ENCODE assay signal across 17 cellular contexts in genomic region chr6:36978687-36979086, GRCh38. TPM values are rescaled to one million over a fixed set of nuclear protein-coding genes. Genes with fewer than 3 reads are reported as not detected.
A peak's percentile ranks its signal among the peaks of the same experiment; 100 is the strongest.
DNase-seq lines count a peak whose midpoint lies in the region; ATAC-seq, FAIRE-seq and TF ChIP-seq lines count a peak whose summit lies in the region.
"Had no signal": no experiment of that assay in that cellular context is flagged by ENCODE, and none has a peak within 500 bp of the region (broad histone marks: within the 10 kb centered on the region; RNA-seq: fewer than 3 reads in every experiment).

No MANE protein-coding gene starts in this region.

- no peak overlapping the region for H3K4me2 ChIP-seq in astrocyte (ENCODE audit: low read length)

- peaks cover 69% of the 10 kb centered on the region for H3K79me2 ChIP-seq in astrocyte (ENCODE audit: insufficient read depth, low read length)

- H3K4me1 ChIP-seq in right cardiac atrium (ENCODE audit: control insufficient read depth, insufficient read depth, low read length) = peaks cover 18% of the 10 kb centered on the region
- H3K4me1 ChIP-seq in astrocyte (ENCODE audit: insufficient read depth, low read length) = peaks cover 7% of the 10 kb centered on the region
- H3K4me1 ChIP-seq in naive thymus-derived CD4-positive, alpha-beta T cell (ENCODE audit: control insufficient read depth in 2 of 2, insufficient read depth in 2 of 2, low read length in 2 of 2) = peaks cover 7 to 13% of the 10 kb centered on the region in 2 donors
- H3K4me1 ChIP-seq: colonic mucosa had no signal

- no peaks in the 10 kb centered on the region for H3K9me3 ChIP-seq in right cardiac atrium (ENCODE audit: control insufficient read depth, low read length)
- no peaks in the 10 kb centered on the region for H3K9me3 ChIP-seq in astrocyte (ENCODE audit: insufficient read depth, low read depth, low read length)
- H3K9me3 ChIP-seq in naive thymus-derived CD4-positive, alpha-beta T cell (ENCODE audit: control insufficient read depth in 2 of 3, low read length in 3 of 3) = no peaks in the 10 kb centered on the region
- H3K9me3 ChIP-seq: colonic mucosa had no signal

- 62% methylated on average over 2 of the region's 2 CpGs for WGBS in right cardiac atrium

- H3K4me3 ChIP-seq in right cardiac atrium (ENCODE audit: low read length) (no peak overlapping the region), astrocyte (ENCODE audit: insufficient read depth, low read depth, low read length) (no peak overlapping the region)
- no peak overlapping the region for H3K4me3 ChIP-seq in naive thymus-derived CD4-positive, alpha-beta T cell (ENCODE audit: low read length)
- H3K4me3 ChIP-seq: colonic mucosa had no signal

- H3K27me3 ChIP-seq in right cardiac atrium (ENCODE audit: control insufficient read depth, insufficient read depth) (no peaks in the 10 kb centered on the region), astrocyte (ENCODE audit: insufficient read depth, low read length) (no peaks in the 10 kb centered on the region)
- H3K27me3 ChIP-seq in naive thymus-derived CD4-positive, alpha-beta T cell (ENCODE audit: control insufficient read depth in 2 of 2, insufficient read depth in 2 of 2, low read length in 2 of 2) = no peaks in the 10 kb centered on the region
- H3K27me3 ChIP-seq: colonic mucosa had no signal

- H3K27me3 Mint-ChIP-seq in astrocyte (ENCODE audit: low read depth, unreplicated experiment) (no peaks in the 10 kb centered on the region), Calu3 (ENCODE audit: unreplicated experiment) (no peaks in the 10 kb centered on the region)
- no peaks in the 10 kb centered on the region for H3K27me3 Mint-ChIP-seq in naive thymus-derived CD4-positive, alpha-beta T cell
- H3K27me3 Mint-ChIP-seq: activated CD4-positive, alpha-beta T cell treated with anti-CD3 and anti-CD28 coated beads, Interleukin-2, amount 10 ng/mL, durations not matched to agents 24 days and 14 days; CD8-positive, alpha-beta memory T cell; T-cell had no signal

- intact Hi-C loops in right cardiac atrium (cut with DNase I) (loop anchor here in 2 of 4 donors (5.0 to 10.0 kb wide), 2 partner anchors 74 to 91 kb away; partner anchors contain the start of gene C6orf89 (in 1 of the 2)), left ventricle myocardium superior (cut with micrococcal nuclease) (loop anchor here (10.0 kb wide), 1 partner anchor 84 kb away; no protein-coding TSS in a partner anchor), Calu3 (cut with micrococcal nuclease; ENCODE audit: unreplicated experiment) (no loop called here)
- intact Hi-C loops in naive thymus-derived CD4-positive, alpha-beta T cell (cut with micrococcal nuclease) = loop anchor here (1.0 kb wide), 5 partner anchors 40 to 212 kb away; partner anchors contain the start of gene C6orf89 (in 2 of the 2)

- POLR2A ChIA-PET in naive thymus-derived CD4-positive, alpha-beta T cell (lab: Charles Lee) = interaction anchor here (0.9 to 1.1 kb wide), 2 partner anchors 94 to 103 kb away, joined by 4 to 5 read pairs; partner anchors contain the start of gene C6orf89

- no peak for TF ChIP-seq CTCF in astrocyte (IDR thresholded peaks at IDR 0.05; ENCODE audit: insufficient read depth, low read depth, low read length)
- TF ChIP-seq CTCF in Calu3 (IDR thresholded peaks at IDR 0.05; ENCODE audit: unreplicated experiment) = no peak

- no peaks in the 10 kb centered on the region for H3K9me3 Mint-ChIP-seq in astrocyte (ENCODE audit: unreplicated experiment)
- H3K9me3 Mint-ChIP-seq in naive thymus-derived CD4-positive, alpha-beta T cell = no peaks in the 10 kb centered on the region
- no peaks in the 10 kb centered on the region for H3K9me3 Mint-ChIP-seq in Calu3 (ENCODE audit: low read depth, unreplicated experiment)
- H3K9me3 Mint-ChIP-seq: activated CD4-positive, alpha-beta T cell treated with anti-CD3 and anti-CD28 coated beads, Interleukin-2, amount 10 ng/mL, durations not matched to agents 24 days and 14 days; CD8-positive, alpha-beta memory T cell; T-cell had no signal

- DNase-seq in right cardiac atrium (no peak), left ventricle myocardium superior (no peak), astrocyte (ENCODE audit: low read depth) (no peak), NCI-H1105 treated with DMSO at 0.1 percent for 48 hours (lab: John Stamatoyannopoulos, UW) (no peak), Calu3 (no peak), kidney glomerular epithelial cell (lab: John Stamatoyannopoulos, UW) (no peak)
- DNase-seq in naive thymus-derived CD4-positive, alpha-beta T cell = no peak
- DNase-seq: GOT3; MM.1S; SHP77 treated with DMSO at 0.1 percent for 48 hours; stimulated activated CD4-positive, alpha-beta T cell treated with anti-CD3 and anti-CD28 coated beads, Interleukin-12 subunit alpha, Interleukin-12 subunit beta, amount 100 ng/mL, for 4 hours had no signal

- CTCF ChIA-PET in naive thymus-derived CD4-positive, alpha-beta T cell (lab: Charles Lee) = interaction anchor here (0.8 to 1.7 kb wide), 3 partner anchors 39 to 231 kb away, joined by 4 to 6 read pairs (median 5); partner anchors contain the start of gene C6orf89
- CTCF ChIA-PET in Calu3 (lab: Charles Lee) = interaction anchor here (0.7 kb wide), 1 partner anchor 93 kb away, joined by 7 read pairs; the partner anchor contains the start of gene C6orf89

- no peak for FAIRE-seq in astrocyte (lab: Jason Lieb, UNC)

- peaks cover 96% of the 10 kb centered on the region for H4K20me1 ChIP-seq in astrocyte (ENCODE audit: insufficient read depth, low read length)

- H3K27ac Mint-ChIP-seq in astrocyte (ENCODE audit: unreplicated experiment) (no peak overlapping the region), Calu3 (ENCODE audit: unreplicated experiment) (no peak overlapping the region)
- H3K27ac Mint-ChIP-seq in naive thymus-derived CD4-positive, alpha-beta T cell = peak overlapping the region in 8 of 9 donors; percentile 44 to 83 (median 74)
- H3K27ac Mint-ChIP-seq: activated CD4-positive, alpha-beta T cell treated with anti-CD3 and anti-CD28 coated beads, Interleukin-2, amount 10 ng/mL, durations not matched to agents 24 days and 14 days had no signal

- peaks cover 27% of the 10 kb centered on the region for H3K4me1 Mint-ChIP-seq in astrocyte (ENCODE audit: low read depth, unreplicated experiment)
- peaks cover 0 to 33% (median 27%) of the 10 kb centered on the region in 7 donors for H3K4me1 Mint-ChIP-seq in naive thymus-derived CD4-positive, alpha-beta T cell
- H3K4me1 Mint-ChIP-seq in Calu3 (ENCODE audit: low read depth, unreplicated experiment) = peaks cover 28% of the 10 kb centered on the region

- H3K27ac ChIP-seq in right cardiac atrium (ENCODE audit: low read length) (peak overlapping the region; percentile 33), astrocyte (ENCODE audit: low read depth, low read length) (no peak overlapping the region)
- H3K27ac ChIP-seq in naive thymus-derived CD4-positive, alpha-beta T cell (ENCODE audit: low read depth, low read length) = no peak overlapping the region
- H3K27ac ChIP-seq: colonic mucosa had no signal

- no peak for ATAC-seq in right cardiac atrium
- no peak for ATAC-seq in left ventricle myocardium superior
- ATAC-seq in naive thymus-derived CD4-positive, alpha-beta T cell = no peak

- peaks cover 13% of the 10 kb centered on the region for H3K36me3 Mint-ChIP-seq in astrocyte (ENCODE audit: low read depth, unreplicated experiment)
- peaks cover 0 to 42% (median 20%) of the 10 kb centered on the region in 5 donors for H3K36me3 Mint-ChIP-seq in naive thymus-derived CD4-positive, alpha-beta T cell
- H3K36me3 Mint-ChIP-seq in Calu3 (ENCODE audit: insufficient read depth, unreplicated experiment) = peaks cover 20% of the 10 kb centered on the region

- no TSS peak for BruUV-seq in Calu3 (replicated peaks; lab: Mats Ljungman, UMichigan)

- peak overlapping the region; percentile 58 for H3K4me3 Mint-ChIP-seq in astrocyte (ENCODE audit: unreplicated experiment)
- H3K4me3 Mint-ChIP-seq in naive thymus-derived CD4-positive, alpha-beta T cell = no peak overlapping the region
- no peak overlapping the region for H3K4me3 Mint-ChIP-seq in Calu3 (ENCODE audit: low read depth, unreplicated experiment)
- H3K4me3 Mint-ChIP-seq: activated CD4-positive, alpha-beta T cell treated with anti-CD3 and anti-CD28 coated beads, Interleukin-2, amount 10 ng/mL, durations not matched to agents 24 days and 14 days; T-cell had no signal

- H3K36me3 ChIP-seq in astrocyte (ENCODE audit: insufficient read depth, low read length) = peaks cover 53% of the 10 kb centered on the region
- H3K36me3 ChIP-seq in naive thymus-derived CD4-positive, alpha-beta T cell (ENCODE audit: control insufficient read depth in 2 of 3, insufficient read depth in 3 of 3, low read length in 3 of 3) = peaks cover 16 to 64% (median 39%) of the 10 kb centered on the region in 3 experiments

- H2AFZ ChIP-seq in astrocyte (ENCODE audit: low read depth, low read length) = no peak overlapping the region

- H3K9ac ChIP-seq in astrocyte (ENCODE audit: low read length) = no peak overlapping the region

RNA-seq across cellular contexts. Expression of gene MTCH1, which starts 7.3 kb away (rescaled TPM):
- total RNA-seq in right cardiac atrium (100 to 1,000 TPM; 217 to 249 (median 227) TPM), left ventricle myocardium superior (216 TPM), astrocyte (286 and 311 TPM in 2 replicates), Calu3 (2022) (288 and 291 TPM in 2 replicates)
- polyA plus RNA-seq in right cardiac atrium = 198 TPM
- 100 to 1,000 TPM; 123 to 198 (median 130) TPM for total RNA-seq in naive thymus-derived CD4-positive, alpha-beta T cell
- 10 to 100 TPM; 75.2 to 85.7 TPM for polyA plus RNA-seq in naive thymus-derived CD4-positive, alpha-beta T cell

RNA-seq across cellular contexts. Expression of gene PI16, which starts 24.1 kb away (rescaled TPM):
- total RNA-seq in right cardiac atrium (100 to 1,000 TPM in 1 of 4 donors, 10 to 100 TPM in 3; 35.0 to 125 (median 45.1) TPM), left ventricle myocardium superior (4.1 TPM), astrocyte (not detected in 2 replicates), Calu3 (2022) (0.17 and 0.32 TPM in 2 replicates)
- 69.5 TPM for polyA plus RNA-seq in right cardiac atrium
- total RNA-seq in naive thymus-derived CD4-positive, alpha-beta T cell = 1 to 10 TPM; 1.2 to 7.5 (median 1.6) TPM
- 10 to 100 TPM in 1 of 2 donors, 1 to 10 TPM in 1; 2.4 to 10.6 TPM for polyA plus RNA-seq in naive thymus-derived CD4-positive, alpha-beta T cell
- total RNA-seq: activated CD4-positive, alpha-beta T cell treated with anti-CD3 and anti-CD28 coated beads, Interleukin-2, amount 10 ng/mL, durations not matched to agents 24 days and 14 days; lung microvascular endothelial cell; myocyte had no signal

RNA-seq across cellular contexts. Expression of gene FGD2, which starts 26.8 kb away (rescaled TPM):
- total RNA-seq in right cardiac atrium = 10 to 100 TPM in 2 of 4 donors, 1 to 10 TPM in 2; 6.4 to 14.0 (median 10.7) TPM
- 5.1 TPM for polyA plus RNA-seq in right cardiac atrium
- 8.0 TPM for total RNA-seq in left ventricle myocardium superior
- not detected in 2 replicates for total RNA-seq in astrocyte
- total RNA-seq in naive thymus-derived CD4-positive, alpha-beta T cell = 10 to 100 TPM in 1 of 5 experiments, 1 to 10 TPM in 4; 1.4 to 71.9 (median 3.5) TPM
- polyA plus RNA-seq in naive thymus-derived CD4-positive, alpha-beta T cell = under 1 TPM; 0.25 to 0.38 TPM
- 0.19 and 1.0 TPM in 2 replicates for total RNA-seq in Calu3 (2022)
- total RNA-seq: lung microvascular endothelial cell, myocyte had no signal

Comparison
In these comparisons a context has a peak if more than half of its experiments do, and no peak if none do; other contexts are left out.
1. H3K27ac Mint-ChIP-seq: peak in naive thymus-derived CD4-positive, alpha-beta T cell (8 of 9); none in astrocyte (single experiment) and Calu3 (single experiment).